11 cellular contexts compared by ENCODE assay signal in the genomic region with DNA sequence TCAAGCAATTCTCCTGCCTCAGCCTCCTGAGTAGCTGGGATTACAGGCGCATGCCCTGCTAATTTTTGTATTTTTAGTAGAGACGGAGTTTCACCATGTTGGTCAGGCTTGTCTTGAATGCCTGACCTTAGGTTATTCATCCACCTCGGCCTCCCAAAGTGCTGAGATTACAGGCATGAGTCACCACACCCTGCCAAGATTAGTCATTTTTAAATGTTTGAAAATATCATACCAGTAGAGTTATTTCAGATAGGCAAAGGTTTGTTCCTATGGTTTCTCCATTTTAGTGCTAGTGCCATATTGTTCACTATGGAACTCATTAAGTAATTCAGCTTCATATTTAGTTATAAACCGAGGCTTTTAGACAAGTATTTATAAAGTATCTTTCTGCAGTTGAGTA. TPM values are rescaled to one million over a fixed set of nuclear protein-coding genes. Genes with fewer than 3 reads are reported as not detected.
DNase-seq lines count a peak whose midpoint lies in the region; ATAC-seq, FAIRE-seq and TF ChIP-seq lines count a peak whose summit lies in the region.
"Had no signal": no experiment of that assay in that cellular context is flagged by ENCODE, and none has a peak within 500 bp of the region (broad histone marks: within the 10 kb centered on the region; RNA-seq: fewer than 3 reads in every experiment).

No MANE protein-coding gene starts in this region.

- no peak for TF ChIP-seq CTCF in SK-N-SH (IDR thresholded peaks at IDR 0.05)
- no peak for TF ChIP-seq CTCF in fibroblast of lung (conservative IDR thresholded peaks at IDR 0.05 in 1 of 2, IDR thresholded peaks at IDR 0.05 in 1 of 2; ENCODE audit: low read depth in 1 of 2, low read length in 2 of 2)
- no peak for TF ChIP-seq CTCF in GM13976 (IDR thresholded peaks at IDR 0.05; ENCODE audit: borderline replicate concordance, control extremely low read depth, extremely low read depth, insufficient read depth, missing control alignments)

- peak; percentile 98 for FAIRE-seq in H54 (lab: Jason Lieb, UNC)

- POLR2A ChIA-PET in SK-N-SH (lab: Yijun Ruan, JAX) = no interaction called here

- ATAC-seq in HG03045 (IDR thresholded peaks at IDR 0.05; ENCODE audit: unreplicated experiment) = no peak

- CTCF ChIA-PET in SK-N-SH (lab: Yijun Ruan, JAX) = interaction anchor here (0.6 to 1.4 kb wide), 3 partner anchors 10 to 87 kb away, joined by 3 read pairs; a partner anchor contains a TSS

- H3K4me1 ChIP-seq in SK-N-SH (ENCODE audit: control insufficient read depth in 1 of 2, insufficient read depth in 2 of 2, low read depth in 1 of 2, low read length in 1 of 2) (0 out of 4 replicates have a peak, but pooled peaks cover 0 to 9% of the 10 kb centered on the region in 2 experiments), fibroblast of lung (ENCODE audit: control insufficient read depth, extremely low read depth, insufficient read depth, low read length) (peaks cover 5% of the 10 kb centered on the region)
- H3K4me1 ChIP-seq: Peyer's patch had no signal

- H3K27ac ChIP-seq in SK-N-SH (ENCODE audit: low read depth in 2 of 2, low read length in 1 of 2) (peak overlapping the region in 1 of 2 experiments; percentile 30; a peak in 1 of 4 replicates), fibroblast of lung (ENCODE audit: insufficient read depth, low read length) (peak overlapping the region; percentile 42)
- H3K27ac ChIP-seq: Peyer's patch, right atrium auricular region had no signal

- H3K79me2 ChIP-seq in SK-N-SH (ENCODE audit: insufficient read depth) = no peaks in the 10 kb centered on the region
- no peaks in the 10 kb centered on the region for H3K79me2 ChIP-seq in fibroblast of lung (ENCODE audit: control insufficient read depth, insufficient read depth, low read length)

- H3K36me3 ChIP-seq in SK-N-SH (replicated peaks in 1 of 2; ENCODE audit: control insufficient read depth in 1 of 2, insufficient read depth in 2 of 2, low read length in 1 of 2) (peaks cover 0 to 11% of the 10 kb centered on the region in 2 experiments), fibroblast of lung (ENCODE audit: control insufficient read depth, insufficient read depth, low read length) (no peaks in the 10 kb centered on the region)
- H3K36me3 ChIP-seq: Peyer's patch, right atrium auricular region had no signal

- no peak for TF ChIP-seq RAD21 in SK-N-SH (IDR thresholded peaks at IDR 0.05; ENCODE audit: low read length)

- no peak overlapping the region for H3K4me2 ChIP-seq in SK-N-SH
- no peak overlapping the region for H3K4me2 ChIP-seq in fibroblast of lung (ENCODE audit: extremely low read depth, insufficient read depth, low read length)

- 0 out of 4 replicates have a peak, but pooled peaks of 1 of the 2 experiments have one; percentile 7 for TF ChIP-seq EP300 in SK-N-SH (IDR thresholded peaks at IDR 0.05; ENCODE audit: borderline replicate concordance in 1 of 2, low read depth in 1 of 2, low read length in 1 of 2)

- WGBS in SK-N-SH (ENCODE audit: low lambda C conversion rate) = 46% methylated on average over 4 of the region's 4 CpGs

- H3K9me2 ChIP-seq in SK-N-SH = no peaks in the 10 kb centered on the region

- in situ Hi-C loops in GM13976 (cut with MboI; ENCODE audit: low sequenced_read_pairs, unreplicated experiment) = no loop called here

- no peak overlapping the region for H2AFZ ChIP-seq in SK-N-SH (ENCODE audit: low read depth)
- H2AFZ ChIP-seq in fibroblast of lung (ENCODE audit: low read length) = no peak overlapping the region

- H3K9me3 ChIP-seq in SK-N-SH (0 out of 2 replicates have a peak, but pooled peaks cover 7% of the 10 kb centered on the region), fibroblast of lung (ENCODE audit: control insufficient read depth, insufficient read depth, low read depth, low read length) (no peaks in the 10 kb centered on the region)
- H3K9me3 ChIP-seq: ascending aorta, Peyer's patch, right atrium auricular region had no signal

- H3K9ac ChIP-seq in SK-N-SH (no peak overlapping the region), fibroblast of lung (ENCODE audit: insufficient read depth, low read length) (no peak overlapping the region)

- H3F3A ChIP-seq in SK-N-SH (replicated peaks; ENCODE audit: insufficient read depth) = peaks cover 9% of the 10 kb centered on the region

- DNase-seq in H54 (ENCODE audit: insufficient read length, low spot score) = peak; percentile 11
- no peak for DNase-seq in SK-N-SH
- DNase-seq in fibroblast of lung (ENCODE audit: low read depth in 2 of 2) = peak; percentile 73 to 89
- peak; percentile 18 for DNase-seq in smooth muscle cell of the brain vasculature (ENCODE audit: low read depth, low spot score)
- DNase-seq in NCI-H128 (lab: John Stamatoyannopoulos, UW; ENCODE audit: unreplicated experiment) = no peak
- no peak for DNase-seq in GM13976 (ENCODE audit: low spot score)
- DNase-seq: endodermal cell, Peyer's patch had no signal

- no peaks in the 10 kb centered on the region for H3K27me3 ChIP-seq in SK-N-SH (ENCODE audit: insufficient read depth)
- no peaks in the 10 kb centered on the region for H3K27me3 ChIP-seq in fibroblast of lung (ENCODE audit: control insufficient read depth, insufficient read depth, low read length)
- H3K27me3 ChIP-seq: ascending aorta, Peyer's patch, right atrium auricular region had no signal

- H4K20me1 ChIP-seq in SK-N-SH (ENCODE audit: insufficient read depth) (no peaks in the 10 kb centered on the region), fibroblast of lung (ENCODE audit: control insufficient read depth, extremely low read depth, insufficient read depth, low read length) (no peaks in the 10 kb centered on the region)

- TF ChIP-seq POLR2A in H54 (IDR thresholded peaks at IDR 0.05; ENCODE audit: low read depth, low read length) = no peak

- H3K4me3 ChIP-seq in SK-N-SH (ENCODE audit: low read depth in 2 of 2, low read length in 1 of 2) = no peak overlapping the region
- no peak overlapping the region for H3K4me3 ChIP-seq in fibroblast of lung (replicated peaks in 1 of 4; ENCODE audit: control extremely low read depth in 1 of 4, insufficient read depth in 1 of 4, low read depth in 3 of 4, low read length in 4 of 4)
- H3K4me3 ChIP-seq: ascending aorta, Peyer's patch, right atrium auricular region had no signal

TF ChIP-seq in SK-N-SH, 30 proteins besides CTCF, POLR2A, EP300 and RAD21 (continues in another document):
- TF ChIP-seq, protein P1, sequence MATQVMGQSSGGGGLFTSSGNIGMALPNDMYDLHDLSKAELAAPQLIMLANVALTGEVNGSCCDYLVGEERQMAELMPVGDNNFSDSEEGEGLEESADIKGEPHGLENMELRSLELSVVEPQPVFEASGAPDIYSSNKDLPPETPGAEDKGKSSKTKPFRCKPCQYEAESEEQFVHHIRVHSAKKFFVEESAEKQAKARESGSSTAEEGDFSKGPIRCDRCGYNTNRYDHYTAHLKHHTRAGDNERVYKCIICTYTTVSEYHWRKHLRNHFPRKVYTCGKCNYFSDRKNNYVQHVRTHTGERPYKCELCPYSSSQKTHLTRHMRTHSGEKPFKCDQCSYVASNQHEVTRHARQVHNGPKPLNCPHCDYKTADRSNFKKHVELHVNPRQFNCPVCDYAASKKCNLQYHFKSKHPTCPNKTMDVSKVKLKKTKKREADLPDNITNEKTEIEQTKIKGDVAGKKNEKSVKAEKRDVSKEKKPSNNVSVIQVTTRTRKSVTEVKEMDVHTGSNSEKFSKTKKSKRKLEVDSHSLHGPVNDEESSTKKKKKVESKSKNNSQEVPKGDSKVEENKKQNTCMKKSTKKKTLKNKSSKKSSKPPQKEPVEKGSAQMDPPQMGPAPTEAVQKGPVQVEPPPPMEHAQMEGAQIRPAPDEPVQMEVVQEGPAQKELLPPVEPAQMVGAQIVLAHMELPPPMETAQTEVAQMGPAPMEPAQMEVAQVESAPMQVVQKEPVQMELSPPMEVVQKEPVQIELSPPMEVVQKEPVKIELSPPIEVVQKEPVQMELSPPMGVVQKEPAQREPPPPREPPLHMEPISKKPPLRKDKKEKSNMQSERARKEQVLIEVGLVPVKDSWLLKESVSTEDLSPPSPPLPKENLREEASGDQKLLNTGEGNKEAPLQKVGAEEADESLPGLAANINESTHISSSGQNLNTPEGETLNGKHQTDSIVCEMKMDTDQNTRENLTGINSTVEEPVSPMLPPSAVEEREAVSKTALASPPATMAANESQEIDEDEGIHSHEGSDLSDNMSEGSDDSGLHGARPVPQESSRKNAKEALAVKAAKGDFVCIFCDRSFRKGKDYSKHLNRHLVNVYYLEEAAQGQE (IDR thresholded peaks at IDR 0.05; ENCODE audit: low read depth, low read length) = no peak
- TF ChIP-seq, protein P2, sequence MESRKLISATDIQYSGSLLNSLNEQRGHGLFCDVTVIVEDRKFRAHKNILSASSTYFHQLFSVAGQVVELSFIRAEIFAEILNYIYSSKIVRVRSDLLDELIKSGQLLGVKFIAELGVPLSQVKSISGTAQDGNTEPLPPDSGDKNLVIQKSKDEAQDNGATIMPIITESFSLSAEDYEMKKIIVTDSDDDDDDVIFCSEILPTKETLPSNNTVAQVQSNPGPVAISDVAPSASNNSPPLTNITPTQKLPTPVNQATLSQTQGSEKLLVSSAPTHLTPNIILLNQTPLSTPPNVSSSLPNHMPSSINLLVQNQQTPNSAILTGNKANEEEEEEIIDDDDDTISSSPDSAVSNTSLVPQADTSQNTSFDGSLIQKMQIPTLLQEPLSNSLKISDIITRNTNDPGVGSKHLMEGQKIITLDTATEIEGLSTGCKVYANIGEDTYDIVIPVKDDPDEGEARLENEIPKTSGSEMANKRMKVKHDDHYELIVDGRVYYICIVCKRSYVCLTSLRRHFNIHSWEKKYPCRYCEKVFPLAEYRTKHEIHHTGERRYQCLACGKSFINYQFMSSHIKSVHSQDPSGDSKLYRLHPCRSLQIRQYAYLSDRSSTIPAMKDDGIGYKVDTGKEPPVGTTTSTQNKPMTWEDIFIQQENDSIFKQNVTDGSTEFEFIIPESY (IDR thresholded peaks at IDR 0.05; ENCODE audit: borderline replicate concordance, low read depth) = no peak
- TF ChIP-seq RCOR1 (IDR thresholded peaks at IDR 0.05; ENCODE audit: low read length) (no peak), TAF1 (IDR thresholded peaks at IDR 0.05; ENCODE audit: borderline replicate concordance, low read depth, low read length) (no peak), FOXM1 (IDR thresholded peaks at IDR 0.05; ENCODE audit: low read depth) (no peak), YY1 (IDR thresholded peaks at IDR 0.05; ENCODE audit: low read depth) (0 out of 2 replicates have a peak, but pooled peaks have one; percentile 38), JUND (IDR thresholded peaks at IDR 0.05) (peak; percentile 58; the same call in 1 of the 2 replicates), NFIC (IDR thresholded peaks at IDR 0.05; ENCODE audit: borderline replicate concordance) (no peak)

RNA-seq across cellular contexts. Expression of a gene that starts 52.3 kb away (rescaled TPM):
- polyA plus RNA-seq in SK-N-SH (2012; rRNA removed) (8.4 and 12.2 TPM in 2 replicates), fibroblast of lung (13.4 and 14.9 TPM in 2 replicates)
- 14.1 and 19.3 TPM in 2 replicates for polyA plus RNA-seq in SK-N-SH (2012; cell fraction: cytosol; rRNA removed)
- polyA plus RNA-seq in SK-N-SH (2012; cell fraction: nucleus; rRNA removed) = 5.4 and 12.0 TPM in 2 replicates
- 16.2 and 19.2 TPM in 2 replicates for total RNA-seq in fibroblast of lung
- 14.1 and 15.0 TPM in 2 replicates for polyA plus RNA-seq in fibroblast of lung (2012)
- 0.30 TPM in 1 of 2 replicates, not detected in the other for polyA minus RNA-seq in fibroblast of lung (ENCODE audit: low replicate concordance)

Comparison
In these comparisons a context has a peak if more than half of its experiments do, and no peak if none do; other contexts are left out.
1. DNase-seq: peak in H54 (single experiment), fibroblast of lung (2 of 2) and smooth muscle cell of the brain vasculature (single experiment); none in SK-N-SH (single experiment), NCI-H128 (single experiment) and GM13976 (single experiment).